ENCODE assay signal across 1 cellular context in the genomic region with DNA sequence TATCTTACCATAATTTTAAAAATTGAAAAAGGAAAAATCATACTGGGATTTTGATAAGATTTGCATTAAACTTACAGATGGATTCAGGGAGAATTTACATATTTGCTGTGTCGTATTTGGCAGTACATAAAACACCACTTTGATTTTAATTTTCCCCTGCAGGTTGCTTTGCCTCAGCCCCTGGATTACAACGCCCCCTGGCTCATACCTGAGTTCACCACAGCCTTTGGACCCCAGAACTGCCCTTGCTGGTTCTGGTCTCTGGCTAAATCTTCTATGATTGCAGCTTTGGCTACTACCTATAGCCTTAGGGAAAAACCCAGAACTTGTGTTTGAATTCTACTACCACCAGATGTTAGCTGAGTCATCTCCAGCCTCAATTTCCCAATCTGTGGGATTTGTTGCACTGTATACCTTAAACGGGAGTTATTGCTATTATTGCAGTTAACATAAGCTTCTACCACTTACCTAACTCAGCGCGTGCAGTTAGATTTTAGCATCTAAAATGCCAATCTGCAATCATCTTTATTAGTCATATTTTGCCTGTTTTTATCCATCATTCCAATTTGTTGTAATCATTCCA.
TF ChIP-seq lines count a peak whose summit lies in the region.

No MANE protein-coding gene starts in this region.

TF ChIP-seq in GM12878, 131 proteins besides CTCF, POLR2A, EP300 and RAD21 (continued from another document):
- TF ChIP-seq, protein P1, sequence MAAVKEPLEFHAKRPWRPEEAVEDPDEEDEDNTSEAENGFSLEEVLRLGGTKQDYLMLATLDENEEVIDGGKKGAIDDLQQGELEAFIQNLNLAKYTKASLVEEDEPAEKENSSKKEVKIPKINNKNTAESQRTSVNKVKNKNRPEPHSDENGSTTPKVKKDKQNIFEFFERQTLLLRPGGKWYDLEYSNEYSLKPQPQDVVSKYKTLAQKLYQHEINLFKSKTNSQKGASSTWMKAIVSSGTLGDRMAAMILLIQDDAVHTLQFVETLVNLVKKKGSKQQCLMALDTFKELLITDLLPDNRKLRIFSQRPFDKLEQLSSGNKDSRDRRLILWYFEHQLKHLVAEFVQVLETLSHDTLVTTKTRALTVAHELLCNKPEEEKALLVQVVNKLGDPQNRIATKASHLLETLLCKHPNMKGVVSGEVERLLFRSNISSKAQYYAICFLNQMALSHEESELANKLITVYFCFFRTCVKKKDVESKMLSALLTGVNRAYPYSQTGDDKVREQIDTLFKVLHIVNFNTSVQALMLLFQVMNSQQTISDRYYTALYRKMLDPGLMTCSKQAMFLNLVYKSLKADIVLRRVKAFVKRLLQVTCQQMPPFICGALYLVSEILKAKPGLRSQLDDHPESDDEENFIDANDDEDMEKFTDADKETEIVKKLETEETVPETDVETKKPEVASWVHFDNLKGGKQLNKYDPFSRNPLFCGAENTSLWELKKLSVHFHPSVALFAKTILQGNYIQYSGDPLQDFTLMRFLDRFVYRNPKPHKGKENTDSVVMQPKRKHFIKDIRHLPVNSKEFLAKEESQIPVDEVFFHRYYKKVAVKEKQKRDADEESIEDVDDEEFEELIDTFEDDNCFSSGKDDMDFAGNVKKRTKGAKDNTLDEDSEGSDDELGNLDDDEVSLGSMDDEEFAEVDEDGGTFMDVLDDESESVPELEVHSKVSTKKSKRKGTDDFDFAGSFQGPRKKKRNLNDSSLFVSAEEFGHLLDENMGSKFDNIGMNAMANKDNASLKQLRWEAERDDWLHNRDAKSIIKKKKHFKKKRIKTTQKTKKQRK (IDR thresholded peaks at IDR 0.05; ENCODE audit: low read depth, low read length), result no peak
- TF ChIP-seq ATF7 (IDR thresholded peaks at IDR 0.05; ENCODE audit: low read depth) (no peak), TCF3 (IDR thresholded peaks at IDR 0.05; ENCODE audit: borderline replicate concordance, insufficient read depth, low read depth, low read length) (no peak), EED (IDR thresholded peaks at IDR 0.05; ENCODE audit: low read depth) (no peak), TAF1 (IDR thresholded peaks at IDR 0.05; ENCODE audit: borderline replicate concordance, low read depth, low read length) (no peak), SKIL (IDR thresholded peaks at IDR 0.05; ENCODE audit: low read depth, poor library complexity, severe bottlenecking) (no peak), ZBTB11 (CRISPR knock-in tag; IDR thresholded peaks at IDR 0.05) (no peak), TCF7 (IDR thresholded peaks at IDR 0.05; ENCODE audit: borderline replicate concordance) (no peak), SP1 (IDR thresholded peaks at IDR 0.05; ENCODE audit: low read depth, low read length) (no peak), SRF (IDR thresholded peaks at IDR 0.05; ENCODE audit: low read depth in 2 of 2, low read length in 2 of 2) (no peak), STAT3 (IDR thresholded peaks at IDR 0.05; ENCODE audit: low read depth, low read length) (no peak), YY1 (IDR thresholded peaks at IDR 0.05; ENCODE audit: low read depth, low read length) (no peak)
- TF ChIP-seq, protein P2, sequence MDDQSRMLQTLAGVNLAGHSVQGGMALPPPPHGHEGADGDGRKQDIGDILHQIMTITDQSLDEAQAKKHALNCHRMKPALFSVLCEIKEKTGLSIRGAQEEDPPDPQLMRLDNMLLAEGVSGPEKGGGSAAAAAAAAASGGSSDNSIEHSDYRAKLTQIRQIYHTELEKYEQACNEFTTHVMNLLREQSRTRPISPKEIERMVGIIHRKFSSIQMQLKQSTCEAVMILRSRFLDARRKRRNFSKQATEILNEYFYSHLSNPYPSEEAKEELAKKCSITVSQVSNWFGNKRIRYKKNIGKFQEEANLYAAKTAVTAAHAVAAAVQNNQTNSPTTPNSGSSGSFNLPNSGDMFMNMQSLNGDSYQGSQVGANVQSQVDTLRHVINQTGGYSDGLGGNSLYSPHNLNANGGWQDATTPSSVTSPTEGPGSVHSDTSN (IDR thresholded peaks at IDR 0.05; ENCODE audit: insufficient replicate concordance, low read depth, low read length), result no peak
- TF ChIP-seq, protein P3, sequence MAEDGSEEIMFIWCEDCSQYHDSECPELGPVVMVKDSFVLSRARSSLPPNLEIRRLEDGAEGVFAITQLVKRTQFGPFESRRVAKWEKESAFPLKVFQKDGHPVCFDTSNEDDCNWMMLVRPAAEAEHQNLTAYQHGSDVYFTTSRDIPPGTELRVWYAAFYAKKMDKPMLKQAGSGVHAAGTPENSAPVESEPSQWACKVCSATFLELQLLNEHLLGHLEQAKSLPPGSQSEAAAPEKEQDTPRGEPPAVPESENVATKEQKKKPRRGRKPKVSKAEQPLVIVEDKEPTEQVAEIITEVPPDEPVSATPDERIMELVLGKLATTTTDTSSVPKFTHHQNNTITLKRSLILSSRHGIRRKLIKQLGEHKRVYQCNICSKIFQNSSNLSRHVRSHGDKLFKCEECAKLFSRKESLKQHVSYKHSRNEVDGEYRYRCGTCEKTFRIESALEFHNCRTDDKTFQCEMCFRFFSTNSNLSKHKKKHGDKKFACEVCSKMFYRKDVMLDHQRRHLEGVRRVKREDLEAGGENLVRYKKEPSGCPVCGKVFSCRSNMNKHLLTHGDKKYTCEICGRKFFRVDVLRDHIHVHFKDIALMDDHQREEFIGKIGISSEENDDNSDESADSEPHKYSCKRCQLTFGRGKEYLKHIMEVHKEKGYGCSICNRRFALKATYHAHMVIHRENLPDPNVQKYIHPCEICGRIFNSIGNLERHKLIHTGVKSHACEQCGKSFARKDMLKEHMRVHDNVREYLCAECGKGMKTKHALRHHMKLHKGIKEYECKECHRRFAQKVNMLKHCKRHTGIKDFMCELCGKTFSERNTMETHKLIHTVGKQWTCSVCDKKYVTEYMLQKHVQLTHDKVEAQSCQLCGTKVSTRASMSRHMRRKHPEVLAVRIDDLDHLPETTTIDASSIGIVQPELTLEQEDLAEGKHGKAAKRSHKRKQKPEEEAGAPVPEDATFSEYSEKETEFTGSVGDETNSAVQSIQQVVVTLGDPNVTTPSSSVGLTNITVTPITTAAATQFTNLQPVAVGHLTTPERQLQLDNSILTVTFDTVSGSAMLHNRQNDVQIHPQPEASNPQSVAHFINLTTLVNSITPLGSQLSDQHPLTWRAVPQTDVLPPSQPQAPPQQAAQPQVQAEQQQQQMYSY (CRISPR knock-in tag; IDR thresholded peaks at IDR 0.05), result no peak
